Comparison of ENCODE assay signal across 1 cellular context in the genomic region with DNA sequence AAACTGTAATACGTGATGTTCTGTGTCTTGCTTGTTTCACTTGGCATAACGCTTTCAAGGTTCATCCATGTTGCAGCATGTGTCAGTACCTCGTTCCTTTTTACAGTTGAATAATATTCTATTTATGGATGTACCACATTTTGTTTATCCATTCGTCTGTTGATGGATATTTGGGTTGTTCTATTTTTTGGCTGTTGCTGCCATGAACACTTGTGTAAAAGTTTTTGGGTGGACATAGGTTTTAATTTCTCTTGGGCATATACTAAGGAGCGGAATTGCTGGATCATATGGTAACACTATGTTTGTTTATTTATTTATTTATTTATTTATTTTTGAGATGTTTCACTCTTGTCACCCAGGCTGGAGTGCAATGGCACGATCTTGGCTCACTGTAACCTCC.
TF ChIP-seq lines count a peak whose summit lies in the region.

No MANE protein-coding gene starts in this region.

TF ChIP-seq in SK-N-SH, 30 proteins besides CTCF, POLR2A, EP300 and RAD21 (continued from another document):
- no peak for TF ChIP-seq FOXM1 (IDR thresholded peaks at IDR 0.05; ENCODE audit: low read depth)
- no peak for TF ChIP-seq RCOR1 (IDR thresholded peaks at IDR 0.05; ENCODE audit: low read length)
- TF ChIP-seq JUND (IDR thresholded peaks at IDR 0.05), result no peak
- no peak for TF ChIP-seq TAF1 (IDR thresholded peaks at IDR 0.05; ENCODE audit: borderline replicate concordance, low read depth, low read length)
- no peak for TF ChIP-seq POLR2AphosphoS5 (IDR thresholded peaks at IDR 0.05; ENCODE audit: low read depth, low read length)
- TF ChIP-seq, protein P1, sequence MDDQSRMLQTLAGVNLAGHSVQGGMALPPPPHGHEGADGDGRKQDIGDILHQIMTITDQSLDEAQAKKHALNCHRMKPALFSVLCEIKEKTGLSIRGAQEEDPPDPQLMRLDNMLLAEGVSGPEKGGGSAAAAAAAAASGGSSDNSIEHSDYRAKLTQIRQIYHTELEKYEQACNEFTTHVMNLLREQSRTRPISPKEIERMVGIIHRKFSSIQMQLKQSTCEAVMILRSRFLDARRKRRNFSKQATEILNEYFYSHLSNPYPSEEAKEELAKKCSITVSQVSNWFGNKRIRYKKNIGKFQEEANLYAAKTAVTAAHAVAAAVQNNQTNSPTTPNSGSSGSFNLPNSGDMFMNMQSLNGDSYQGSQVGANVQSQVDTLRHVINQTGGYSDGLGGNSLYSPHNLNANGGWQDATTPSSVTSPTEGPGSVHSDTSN (IDR thresholded peaks at IDR 0.05), result no peak
- TF ChIP-seq FOSL2 (IDR thresholded peaks at IDR 0.05; ENCODE audit: borderline replicate concordance, low read depth), result no peak
- no peak for TF ChIP-seq MXI1 (IDR thresholded peaks at IDR 0.05; ENCODE audit: low read depth, low read length)
- TF ChIP-seq, protein P2, sequence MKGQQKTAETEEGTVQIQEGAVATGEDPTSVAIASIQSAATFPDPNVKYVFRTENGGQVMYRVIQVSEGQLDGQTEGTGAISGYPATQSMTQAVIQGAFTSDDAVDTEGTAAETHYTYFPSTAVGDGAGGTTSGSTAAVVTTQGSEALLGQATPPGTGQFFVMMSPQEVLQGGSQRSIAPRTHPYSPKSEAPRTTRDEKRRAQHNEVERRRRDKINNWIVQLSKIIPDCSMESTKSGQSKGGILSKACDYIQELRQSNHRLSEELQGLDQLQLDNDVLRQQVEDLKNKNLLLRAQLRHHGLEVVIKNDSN (IDR thresholded peaks at IDR 0.05; ENCODE audit: borderline replicate concordance, low read depth), result no peak
- no peak for TF ChIP-seq GATA2 (CRISPR knock-in tag; IDR thresholded peaks at IDR 0.05)
- no peak for TF ChIP-seq RFX5 (IDR thresholded peaks at IDR 0.05; ENCODE audit: low read length)
- TF ChIP-seq MAX (IDR thresholded peaks at IDR 0.05; ENCODE audit: low read depth), result no peak
- TF ChIP-seq RXRA (IDR thresholded peaks at IDR 0.05; ENCODE audit: borderline replicate concordance, low read depth), result no peak
